In the genomic region with DNA sequence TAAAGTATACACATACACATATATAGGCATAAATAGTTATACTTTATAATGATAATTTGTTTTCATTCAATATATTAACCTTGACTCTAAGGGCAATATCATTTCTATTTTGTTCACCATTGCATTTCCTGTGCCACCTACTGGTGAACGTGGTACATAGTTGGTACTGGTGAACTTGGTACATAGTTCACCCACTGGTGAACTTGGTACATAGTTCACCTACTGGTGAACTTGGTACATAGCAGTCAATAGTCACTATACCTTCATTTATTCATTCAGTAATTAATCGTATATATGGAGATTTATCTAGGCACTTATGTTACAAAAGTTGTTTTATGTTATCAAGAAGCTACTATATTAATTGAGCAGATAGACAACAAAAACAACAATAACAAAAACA, we compare ENCODE assay signal across 12 cellular contexts.
DNase-seq lines count a peak whose midpoint lies in the region; ATAC-seq and TF ChIP-seq lines count a peak whose summit lies in the region.
"Had no signal": no experiment of that assay in that cellular context is flagged by ENCODE, and none has a peak within 500 bp of the region (broad histone marks: within the 10 kb centered on the region; RNA-seq: fewer than 3 reads in every experiment).

No MANE protein-coding gene starts in this region.

- TF ChIP-seq POLR2A in thyroid gland (IDR thresholded peaks at IDR 0.05) (no peak), esophagus squamous epithelium (IDR thresholded peaks at IDR 0.05) (no peak)

- H3K9me3 ChIP-seq in thyroid gland: no peaks in the 10 kb centered on the region
- no peaks in the 10 kb centered on the region for H3K9me3 ChIP-seq in esophagus squamous epithelium
- H3K9me3 ChIP-seq: thoracic aorta had no signal

- 71 to 85% methylated on average over 2 of the region's 2 CpGs for WGBS in thyroid gland, 2 donors
- 53 to 69% methylated on average over 2 of the region's 2 CpGs for WGBS in esophagus squamous epithelium, 2 donors

- no peaks in the 10 kb centered on the region for H3K27me3 ChIP-seq in thyroid gland
- no peaks in the 10 kb centered on the region for H3K27me3 ChIP-seq in esophagus squamous epithelium

- peaks cover 14% of the 10 kb centered on the region for H3K9me3 Mint-ChIP-seq in stimulated activated effector memory CD8-positive, alpha-beta T cell treated with anti-CD3 and anti-CD28 coated beads, Interleukin-12 subunit alpha, Interleukin-12 subunit beta, amount 100 ng/mL, for 72 hours

- H3K36me3 ChIP-seq in thyroid gland: no peaks in the 10 kb centered on the region
- no peaks in the 10 kb centered on the region for H3K36me3 ChIP-seq in esophagus squamous epithelium
- H3K36me3 ChIP-seq: thoracic aorta had no signal

- H3K27ac ChIP-seq in thyroid gland (no peak overlapping the region), esophagus squamous epithelium (no peak overlapping the region)
- H3K27ac ChIP-seq: epithelial cell of prostate, thoracic aorta had no signal

- H3K4me3 Mint-ChIP-seq in stimulated activated effector memory CD8-positive, alpha-beta T cell treated with anti-CD3 and anti-CD28 coated beads, Interleukin-12 subunit alpha, Interleukin-12 subunit beta, amount 100 ng/mL, for 72 hours: no peak overlapping the region

- H3K4me3 ChIP-seq in thyroid gland (replicated peaks in 1 of 3) (no peak overlapping the region), esophagus squamous epithelium (no peak overlapping the region)
- H3K4me3 ChIP-seq: thoracic aorta had no signal

- H3K36me3 Mint-ChIP-seq in stimulated activated effector memory CD8-positive, alpha-beta T cell treated with anti-CD3 and anti-CD28 coated beads, Interleukin-12 subunit alpha, Interleukin-12 subunit beta, amount 100 ng/mL, for 72 hours: no peaks in the 10 kb centered on the region

- TF ChIP-seq CTCF in thyroid gland (IDR thresholded peaks at IDR 0.05) (peak in 4 of 6 experiments; percentile 20 to 52 (median 34)), esophagus squamous epithelium (IDR thresholded peaks at IDR 0.05) (no peak)

- peak; percentile 9 for DNase-seq in NCI-H748 (lab: John Stamatoyannopoulos, UW; ENCODE audit: unreplicated experiment)
- no peak for DNase-seq in NCI-H748 treated with DMSO at 0.1 percent for 48 hours (lab: John Stamatoyannopoulos, UW)
- no peak for DNase-seq in thyroid gland
- DNase-seq in activated T-cell treated with anti-CD3 and anti-CD28 coated beads, Interleukin-2, amount 50 U/mL, for 48 hours: no peak
- DNase-seq in esophagus squamous epithelium (lab: John Stamatoyannopoulos, UW): no peak
- DNase-seq in stimulated activated effector memory CD8-positive, alpha-beta T cell treated with anti-CD3 and anti-CD28 coated beads, Interleukin-12 subunit alpha, Interleukin-12 subunit beta, amount 100 ng/mL, for 72 hours (ENCODE audit: low spot score in 2 of 2): no peak
- DNase-seq: activated CD4-positive, alpha-beta T cell treated with anti-CD3 and anti-CD28 coated beads, Interleukin-2, amount 50 U/mL, for 4 hours; posterior cingulate gyrus had no signal

- ATAC-seq in HG03159 (IDR thresholded peaks at IDR 0.05; ENCODE audit: unreplicated experiment): peak; percentile 97
- peak; percentile 76 for ATAC-seq in SK-N-SH treated with all-trans-retinoic acid at 6 μM for 48 hours
- ATAC-seq in stimulated activated effector memory CD8-positive, alpha-beta T cell treated with anti-CD3 and anti-CD28 coated beads, Interleukin-12 subunit alpha, Interleukin-12 subunit beta, amount 100 ng/mL, for 72 hours: no peak

- H3K4me1 ChIP-seq in thyroid gland (no peaks in the 10 kb centered on the region), esophagus squamous epithelium (no peaks in the 10 kb centered on the region)

- intact Hi-C loops in thyroid gland (cut with DNase I): no loop called here
- intact Hi-C loops in esophagus squamous epithelium (cut with DNase I): no loop called here

- no peaks in the 10 kb centered on the region for H3K4me1 Mint-ChIP-seq in stimulated activated effector memory CD8-positive, alpha-beta T cell treated with anti-CD3 and anti-CD28 coated beads, Interleukin-12 subunit alpha, Interleukin-12 subunit beta, amount 100 ng/mL, for 72 hours

- no peak overlapping the region for H3K27ac Mint-ChIP-seq in stimulated activated effector memory CD8-positive, alpha-beta T cell treated with anti-CD3 and anti-CD28 coated beads, Interleukin-12 subunit alpha, Interleukin-12 subunit beta, amount 100 ng/mL, for 72 hours

TF ChIP-seq in SK-N-SH treated with all-trans-retinoic acid at 6 μM for 48 hours, 23 proteins besides CTCF, POLR2A, EP300 and RAD21:
- TF ChIP-seq PPARA (CRISPR knock-in tag; IDR thresholded peaks at IDR 0.05; ENCODE audit: borderline replicate concordance) (no peak), ESRRG (CRISPR knock-in tag; IDR thresholded peaks at IDR 0.05) (no peak), ZNF8 (CRISPR knock-in tag; IDR thresholded peaks at IDR 0.05) (no peak), ZFP30 (CRISPR knock-in tag; IDR thresholded peaks at IDR 0.05) (no peak), RARB (CRISPR knock-in tag; IDR thresholded peaks at IDR 0.05) (no peak), TCF4 (CRISPR knock-in tag; IDR thresholded peaks at IDR 0.05; ENCODE audit: borderline replicate concordance) (no peak), CSDC2 (CRISPR knock-in tag; IDR thresholded peaks at IDR 0.05) (no peak)
- TF ChIP-seq, protein P1, sequence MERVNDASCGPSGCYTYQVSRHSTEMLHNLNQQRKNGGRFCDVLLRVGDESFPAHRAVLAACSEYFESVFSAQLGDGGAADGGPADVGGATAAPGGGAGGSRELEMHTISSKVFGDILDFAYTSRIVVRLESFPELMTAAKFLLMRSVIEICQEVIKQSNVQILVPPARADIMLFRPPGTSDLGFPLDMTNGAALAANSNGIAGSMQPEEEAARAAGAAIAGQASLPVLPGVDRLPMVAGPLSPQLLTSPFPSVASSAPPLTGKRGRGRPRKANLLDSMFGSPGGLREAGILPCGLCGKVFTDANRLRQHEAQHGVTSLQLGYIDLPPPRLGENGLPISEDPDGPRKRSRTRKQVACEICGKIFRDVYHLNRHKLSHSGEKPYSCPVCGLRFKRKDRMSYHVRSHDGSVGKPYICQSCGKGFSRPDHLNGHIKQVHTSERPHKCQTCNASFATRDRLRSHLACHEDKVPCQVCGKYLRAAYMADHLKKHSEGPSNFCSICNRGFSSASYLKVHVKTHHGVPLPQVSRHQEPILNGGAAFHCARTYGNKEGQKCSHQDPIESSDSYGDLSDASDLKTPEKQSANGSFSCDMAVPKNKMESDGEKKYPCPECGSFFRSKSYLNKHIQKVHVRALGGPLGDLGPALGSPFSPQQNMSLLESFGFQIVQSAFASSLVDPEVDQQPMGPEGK (CRISPR knock-in tag; IDR thresholded peaks at IDR 0.05; ENCODE audit: borderline replicate concordance): no peak
TF ChIP-seq in SK-N-SH treated with all-trans-retinoic acid at 6 μM for 48 hours: peak in this region for 0.

Comparison
In these comparisons a context has a peak if more than half of its experiments do, and no peak if none do; other contexts are left out.
1. CTCF ChIP-seq: peak in thyroid gland (4 of 6); none in esophagus squamous epithelium (0 of 6).